ENCODE assay signal across 2 cellular contexts in the genomic region with DNA sequence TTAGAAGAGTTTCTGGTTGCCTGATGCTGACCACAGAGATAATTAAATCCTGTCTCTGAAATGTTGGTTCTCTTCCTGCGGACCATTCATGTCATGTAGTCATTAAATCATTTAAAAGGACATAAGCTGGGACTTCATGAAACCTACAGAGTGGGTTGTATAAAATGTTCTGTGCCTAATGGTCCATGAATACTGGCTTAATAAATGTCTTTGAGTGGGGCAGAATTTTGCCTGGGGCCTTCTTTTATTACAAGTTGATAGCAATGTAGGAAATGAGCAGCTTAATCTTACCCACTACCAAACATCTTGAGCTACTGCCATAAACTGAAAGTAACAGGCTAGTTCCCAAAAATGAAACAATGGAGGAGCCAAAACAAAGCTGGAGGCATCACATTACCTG.
TF ChIP-seq lines count a peak whose summit lies in the region.

No MANE protein-coding gene starts in this region.

TF ChIP-seq in GM23338, 12 proteins besides CTCF, POLR2A, EP300 and RAD21 (continued from another document):
- TF ChIP-seq POLR2AphosphoS5 (IDR thresholded peaks at IDR 0.05; ENCODE audit: low read depth) (no peak), ZNF331 (CRISPR knock-in tag; IDR thresholded peaks at IDR 0.05; ENCODE audit: low read depth) (no peak), STAT1 (IDR thresholded peaks at IDR 0.05; ENCODE audit: unreplicated experiment) (no peak)
- TF ChIP-seq, protein P1, sequence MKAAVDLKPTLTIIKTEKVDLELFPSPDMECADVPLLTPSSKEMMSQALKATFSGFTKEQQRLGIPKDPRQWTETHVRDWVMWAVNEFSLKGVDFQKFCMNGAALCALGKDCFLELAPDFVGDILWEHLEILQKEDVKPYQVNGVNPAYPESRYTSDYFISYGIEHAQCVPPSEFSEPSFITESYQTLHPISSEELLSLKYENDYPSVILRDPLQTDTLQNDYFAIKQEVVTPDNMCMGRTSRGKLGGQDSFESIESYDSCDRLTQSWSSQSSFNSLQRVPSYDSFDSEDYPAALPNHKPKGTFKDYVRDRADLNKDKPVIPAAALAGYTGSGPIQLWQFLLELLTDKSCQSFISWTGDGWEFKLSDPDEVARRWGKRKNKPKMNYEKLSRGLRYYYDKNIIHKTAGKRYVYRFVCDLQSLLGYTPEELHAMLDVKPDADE (IDR thresholded peaks at IDR 0.05) = no peak

TF ChIP-seq in SK-N-SH treated with all-trans-retinoic acid at 6 μM for 48 hours, 23 proteins besides CTCF, POLR2A, EP300 and RAD21 (continued from another document):
- TF ChIP-seq, protein P2, sequence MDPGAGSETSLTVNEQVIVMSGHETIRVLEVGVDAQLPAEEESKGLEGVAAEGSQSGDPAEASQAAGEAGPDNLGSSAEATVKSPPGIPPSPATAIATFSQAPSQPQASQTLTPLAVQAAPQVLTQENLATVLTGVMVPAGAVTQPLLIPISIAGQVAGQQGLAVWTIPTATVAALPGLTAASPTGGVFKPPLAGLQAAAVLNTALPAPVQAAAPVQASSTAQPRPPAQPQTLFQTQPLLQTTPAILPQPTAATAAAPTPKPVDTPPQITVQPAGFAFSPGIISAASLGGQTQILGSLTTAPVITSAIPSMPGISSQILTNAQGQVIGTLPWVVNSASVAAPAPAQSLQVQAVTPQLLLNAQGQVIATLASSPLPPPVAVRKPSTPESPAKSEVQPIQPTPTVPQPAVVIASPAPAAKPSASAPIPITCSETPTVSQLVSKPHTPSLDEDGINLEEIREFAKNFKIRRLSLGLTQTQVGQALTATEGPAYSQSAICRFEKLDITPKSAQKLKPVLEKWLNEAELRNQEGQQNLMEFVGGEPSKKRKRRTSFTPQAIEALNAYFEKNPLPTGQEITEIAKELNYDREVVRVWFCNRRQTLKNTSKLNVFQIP (CRISPR knock-in tag; IDR thresholded peaks at IDR 0.05; ENCODE audit: borderline replicate concordance, low read depth) = no peak
- no peak for TF ChIP-seq ZNF8 (CRISPR knock-in tag; IDR thresholded peaks at IDR 0.05)
- TF ChIP-seq OSR1 (CRISPR knock-in tag; IDR thresholded peaks at IDR 0.05) = no peak
- TF ChIP-seq ISL1 (CRISPR knock-in tag; IDR thresholded peaks at IDR 0.05) = no peak
- TF ChIP-seq TOX (CRISPR knock-in tag; IDR thresholded peaks at IDR 0.05; ENCODE audit: borderline replicate concordance) = no peak
- TF ChIP-seq SNAI2 (CRISPR knock-in tag; IDR thresholded peaks at IDR 0.05) = no peak
- TF ChIP-seq GLIS3 (CRISPR knock-in tag; IDR thresholded peaks at IDR 0.05) = no peak
- no peak for TF ChIP-seq ESRRG (CRISPR knock-in tag; IDR thresholded peaks at IDR 0.05)
- TF ChIP-seq ZFP3 (CRISPR knock-in tag; IDR thresholded peaks at IDR 0.05) = no peak
- TF ChIP-seq ZNF565 (CRISPR knock-in tag; conservative IDR thresholded peaks at IDR 0.05; ENCODE audit: low read depth) = no peak
- TF ChIP-seq, protein P3, sequence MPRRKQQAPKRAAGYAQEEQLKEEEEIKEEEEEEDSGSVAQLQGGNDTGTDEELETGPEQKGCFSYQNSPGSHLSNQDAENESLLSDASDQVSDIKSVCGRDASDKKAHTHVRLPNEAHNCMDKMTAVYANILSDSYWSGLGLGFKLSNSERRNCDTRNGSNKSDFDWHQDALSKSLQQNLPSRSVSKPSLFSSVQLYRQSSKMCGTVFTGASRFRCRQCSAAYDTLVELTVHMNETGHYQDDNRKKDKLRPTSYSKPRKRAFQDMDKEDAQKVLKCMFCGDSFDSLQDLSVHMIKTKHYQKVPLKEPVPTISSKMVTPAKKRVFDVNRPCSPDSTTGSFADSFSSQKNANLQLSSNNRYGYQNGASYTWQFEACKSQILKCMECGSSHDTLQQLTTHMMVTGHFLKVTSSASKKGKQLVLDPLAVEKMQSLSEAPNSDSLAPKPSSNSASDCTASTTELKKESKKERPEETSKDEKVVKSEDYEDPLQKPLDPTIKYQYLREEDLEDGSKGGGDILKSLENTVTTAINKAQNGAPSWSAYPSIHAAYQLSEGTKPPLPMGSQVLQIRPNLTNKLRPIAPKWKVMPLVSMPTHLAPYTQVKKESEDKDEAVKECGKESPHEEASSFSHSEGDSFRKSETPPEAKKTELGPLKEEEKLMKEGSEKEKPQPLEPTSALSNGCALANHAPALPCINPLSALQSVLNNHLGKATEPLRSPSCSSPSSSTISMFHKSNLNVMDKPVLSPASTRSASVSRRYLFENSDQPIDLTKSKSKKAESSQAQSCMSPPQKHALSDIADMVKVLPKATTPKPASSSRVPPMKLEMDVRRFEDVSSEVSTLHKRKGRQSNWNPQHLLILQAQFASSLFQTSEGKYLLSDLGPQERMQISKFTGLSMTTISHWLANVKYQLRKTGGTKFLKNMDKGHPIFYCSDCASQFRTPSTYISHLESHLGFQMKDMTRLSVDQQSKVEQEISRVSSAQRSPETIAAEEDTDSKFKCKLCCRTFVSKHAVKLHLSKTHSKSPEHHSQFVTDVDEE (CRISPR knock-in tag; IDR thresholded peaks at IDR 0.05) = no peak
- no peak for TF ChIP-seq TCF4 (CRISPR knock-in tag; IDR thresholded peaks at IDR 0.05; ENCODE audit: borderline replicate concordance)
- TF ChIP-seq ZFP30 (CRISPR knock-in tag; IDR thresholded peaks at IDR 0.05) = no peak
- no peak for TF ChIP-seq RARB (CRISPR knock-in tag; IDR thresholded peaks at IDR 0.05)
TF ChIP-seq in SK-N-SH treated with all-trans-retinoic acid at 6 μM for 48 hours: peak in this region for 0.
